ENCODE assay signal across 31 cellular contexts in genomic region chr4:125710766-125711165, GRCh38.
"Had no signal": no experiment of that assay in that cellular context is flagged by ENCODE, and none has a peak within 500 bp of the region (broad histone marks: within the 10 kb centered on the region; RNA-seq: fewer than 3 reads in every experiment).

No MANE protein-coding gene starts in this region.

- ATAC-seq: activated naive CD4-positive, alpha-beta T cell treated with anti-CD3 and anti-CD28 coated beads, Interleukin-2, amount 50 U/mL, for 72 hours; activated T-cell treated with anti-CD3 and anti-CD28 coated beads, Interleukin-2, amount 50 U/mL, for 72 hours; esophagus mucosa; gastroesophageal sphincter; heart right ventricle; WTC11 had no signal

- H3K27me3 Mint-ChIP-seq: activated CD4-positive, alpha-beta memory T cell treated with anti-CD3 and anti-CD28 coated beads, Interleukin-2, amount 10 ng/mL, durations not matched to agents 7 days and 5 days; activated CD4-positive, alpha-beta T cell treated with anti-CD3 and anti-CD28 coated beads, Interleukin-2, amount 10 ng/mL, durations not matched to agents 7 days and 5 days; activated naive CD4-positive, alpha-beta T cell treated with anti-CD3 and anti-CD28 coated beads, Interleukin-2, amount 10 ng/mL, durations not matched to agents 7 days and 5 days; activated naive CD8-positive, alpha-beta T cell treated with anti-CD3 and anti-CD28 coated beads, Interleukin-2, amount 10 ng/mL, durations not matched to agents 7 days and 5 days; activated T-cell treated with anti-CD3 and anti-CD28 coated beads, Interleukin-2, amount 50 U/mL, for 24 hours; brain; central memory CD8-positive, alpha-beta T cell; dendritic cell treated with granulocyte-macrophage colony-stimulating factor and Interleukin-4, amounts not matched to agents 40 ng/mL and 50 ng/mL, for 4 days had no signal

- DNase-seq: activated CD4-positive, alpha-beta memory T cell treated with anti-CD3 and anti-CD28 coated beads, Interleukin-2, amount 10 ng/mL, durations not matched to agents 7 days and 5 days; activated CD4-positive, alpha-beta T cell treated with anti-CD3 and anti-CD28 coated beads for 1 hour; activated CD4-positive, alpha-beta T cell treated with anti-CD3 and anti-CD28 coated beads for 4 hours; activated CD4-positive, alpha-beta T cell treated with anti-CD3 and anti-CD28 coated beads, Interleukin-2, amount 10 ng/mL, durations not matched to agents 7 days and 5 days; activated CD4-positive, alpha-beta T cell treated with anti-CD3 and anti-CD28 coated beads, Interleukin-2, amount 50 U/mL, for 4 hours; activated CD8-positive, alpha-beta memory T cell treated with anti-CD3 and anti-CD28 coated beads, Interleukin-2, amount 50 U/mL, for 48 hours; activated gamma-delta T cell; activated naive CD4-positive, alpha-beta T cell; activated naive CD4-positive, alpha-beta T cell treated with anti-CD3 and anti-CD28 coated beads, Interleukin-2, amount 10 ng/mL, durations not matched to agents 7 days and 5 days; activated naive CD8-positive, alpha-beta T cell treated with anti-CD3 and anti-CD28 coated beads, Interleukin-2, amount 10 ng/mL, durations not matched to agents 7 days and 5 days; activated T-cell treated with anti-CD3 and anti-CD28 coated beads for 4 hours; activated T-cell treated with anti-CD3 and anti-CD28 coated beads, Interleukin-2, amount 50 U/mL, for 24 hours; activated T-cell treated with anti-CD3 and anti-CD28 coated beads, Interleukin-2, amount 50 U/mL, for 72 hours; dorsolateral prefrontal cortex; effector memory CD4-positive, alpha-beta T cell; endodermal cell; foreskin fibroblast; heart right ventricle; T-helper 2 cell had no signal

- H3K4me1 Mint-ChIP-seq: activated CD4-positive, alpha-beta memory T cell treated with anti-CD3 and anti-CD28 coated beads, Interleukin-2, amount 10 ng/mL, durations not matched to agents 7 days and 5 days; activated CD4-positive, alpha-beta T cell treated with anti-CD3 and anti-CD28 coated beads, Interleukin-2, amount 10 ng/mL, durations not matched to agents 7 days and 5 days; activated naive CD4-positive, alpha-beta T cell treated with anti-CD3 and anti-CD28 coated beads, Interleukin-2, amount 10 ng/mL, durations not matched to agents 7 days and 5 days; activated naive CD8-positive, alpha-beta T cell treated with anti-CD3 and anti-CD28 coated beads, Interleukin-2, amount 10 ng/mL, durations not matched to agents 7 days and 5 days; brain; central memory CD8-positive, alpha-beta T cell; endodermal cell had no signal

- H2AFZ ChIP-seq: hepatocyte had no signal

- H3K4me1 ChIP-seq: ascending aorta, breast epithelium, gastroesophageal sphincter, heart right ventricle had no signal

- H3K36me3 Mint-ChIP-seq: activated naive CD4-positive, alpha-beta T cell treated with anti-CD3 and anti-CD28 coated beads, Interleukin-2, amount 10 ng/mL, durations not matched to agents 7 days and 5 days; activated naive CD4-positive, alpha-beta T cell treated with anti-CD3 and anti-CD28 coated beads, Interleukin-2, amount 50 U/mL, for 72 hours; activated naive CD8-positive, alpha-beta T cell treated with anti-CD3 and anti-CD28 coated beads, Interleukin-2, amount 10 ng/mL, durations not matched to agents 7 days and 5 days; brain; WTC11 had no signal

- H3K9me3 Mint-ChIP-seq: activated CD4-positive, alpha-beta memory T cell treated with anti-CD3 and anti-CD28 coated beads, Interleukin-2, amount 10 ng/mL, durations not matched to agents 7 days and 5 days; activated CD4-positive, alpha-beta T cell treated with anti-CD3 and anti-CD28 coated beads, Interleukin-2, amount 10 ng/mL, durations not matched to agents 7 days and 5 days; activated naive CD4-positive, alpha-beta T cell treated with anti-CD3 and anti-CD28 coated beads, Interleukin-2, amount 10 ng/mL, durations not matched to agents 7 days and 5 days; activated naive CD8-positive, alpha-beta T cell treated with anti-CD3 and anti-CD28 coated beads, Interleukin-2, amount 10 ng/mL, durations not matched to agents 7 days and 5 days; endodermal cell had no signal

- H3K27me3 ChIP-seq: ascending aorta, breast epithelium, cardiac muscle cell, dorsolateral prefrontal cortex, gastroesophageal sphincter, heart right ventricle, hepatocyte had no signal

- H3K79me2 ChIP-seq: hepatocyte had no signal

- H3K4me2 ChIP-seq: hepatocyte had no signal

- H3K27ac Mint-ChIP-seq: activated CD4-positive, alpha-beta memory T cell treated with anti-CD3 and anti-CD28 coated beads, Interleukin-2, amount 10 ng/mL, durations not matched to agents 7 days and 5 days; activated CD4-positive, alpha-beta T cell treated with anti-CD3 and anti-CD28 coated beads, Interleukin-2, amount 10 ng/mL, durations not matched to agents 7 days and 5 days; activated naive CD4-positive, alpha-beta T cell treated with anti-CD3 and anti-CD28 coated beads, Interleukin-2, amount 10 ng/mL, durations not matched to agents 7 days and 5 days; activated naive CD4-positive, alpha-beta T cell treated with anti-CD3 and anti-CD28 coated beads, Interleukin-2, amount 50 U/mL, for 72 hours; activated naive CD8-positive, alpha-beta T cell treated with anti-CD3 and anti-CD28 coated beads, Interleukin-2, amount 10 ng/mL, durations not matched to agents 7 days and 5 days; activated T-cell treated with anti-CD3 and anti-CD28 coated beads, Interleukin-2, amount 50 U/mL, for 24 hours; activated T-cell treated with anti-CD3 and anti-CD28 coated beads, Interleukin-2, amount 50 U/mL, for 72 hours; brain; dendritic cell treated with granulocyte-macrophage colony-stimulating factor and Interleukin-4, amounts not matched to agents 40 ng/mL and 50 ng/mL, for 4 days; endodermal cell; WTC11 had no signal

- H3K9me3 ChIP-seq: ascending aorta, breast epithelium, gastroesophageal sphincter had no signal

- H3K4me3 Mint-ChIP-seq: activated CD4-positive, alpha-beta memory T cell treated with anti-CD3 and anti-CD28 coated beads, Interleukin-2, amount 10 ng/mL, durations not matched to agents 7 days and 5 days; activated CD4-positive, alpha-beta T cell treated with anti-CD3 and anti-CD28 coated beads, Interleukin-2, amount 10 ng/mL, durations not matched to agents 7 days and 5 days; activated naive CD4-positive, alpha-beta T cell treated with anti-CD3 and anti-CD28 coated beads, Interleukin-2, amount 10 ng/mL, durations not matched to agents 7 days and 5 days; activated naive CD8-positive, alpha-beta T cell treated with anti-CD3 and anti-CD28 coated beads, Interleukin-2, amount 10 ng/mL, durations not matched to agents 7 days and 5 days; activated T-cell treated with anti-CD3 and anti-CD28 coated beads, Interleukin-2, amount 50 U/mL, for 24 hours; activated T-cell treated with anti-CD3 and anti-CD28 coated beads, Interleukin-2, amount 50 U/mL, for 72 hours; brain; central memory CD8-positive, alpha-beta T cell; dendritic cell treated with granulocyte-macrophage colony-stimulating factor and Interleukin-4, amounts not matched to agents 40 ng/mL and 50 ng/mL, for 4 days; endodermal cell; WTC11 had no signal

- H3K27ac ChIP-seq: ascending aorta, breast epithelium, cardiac muscle cell, coronary artery, dorsolateral prefrontal cortex, gastroesophageal sphincter, heart right ventricle, hepatocyte had no signal

- H3K4me3 ChIP-seq: ascending aorta, breast epithelium, cardiac muscle cell, coronary artery, dorsolateral prefrontal cortex, gastroesophageal sphincter, heart right ventricle, hepatocyte had no signal

- H3K36me3 ChIP-seq: ascending aorta, breast epithelium, cardiac muscle cell, gastroesophageal sphincter, heart right ventricle had no signal
